In genomic region chr22:39232806-39233735, GRCh38 we compare ENCODE assay signal across 1 cellular context.
TF ChIP-seq lines count a peak whose summit lies in the region.

No MANE protein-coding gene starts in this region.

TF ChIP-seq in GM12878, 131 proteins besides CTCF, POLR2A, EP300 and RAD21 (continued from another document):
- TF ChIP-seq CHD1 (IDR thresholded peaks at IDR 0.05; ENCODE audit: low read depth, low read length) = no peak
- peak; percentile 72 for TF ChIP-seq MEF2A (IDR thresholded peaks at IDR 0.05; ENCODE audit: insufficient read depth, low read depth, low read length)
- no peak for TF ChIP-seq ZZZ3 (IDR thresholded peaks at IDR 0.05; ENCODE audit: control insufficient read depth, insufficient read length, low read depth)
- no peak for TF ChIP-seq YBX1 (IDR thresholded peaks at IDR 0.05)
